34 cellular contexts compared by ENCODE assay signal in the genomic region with DNA sequence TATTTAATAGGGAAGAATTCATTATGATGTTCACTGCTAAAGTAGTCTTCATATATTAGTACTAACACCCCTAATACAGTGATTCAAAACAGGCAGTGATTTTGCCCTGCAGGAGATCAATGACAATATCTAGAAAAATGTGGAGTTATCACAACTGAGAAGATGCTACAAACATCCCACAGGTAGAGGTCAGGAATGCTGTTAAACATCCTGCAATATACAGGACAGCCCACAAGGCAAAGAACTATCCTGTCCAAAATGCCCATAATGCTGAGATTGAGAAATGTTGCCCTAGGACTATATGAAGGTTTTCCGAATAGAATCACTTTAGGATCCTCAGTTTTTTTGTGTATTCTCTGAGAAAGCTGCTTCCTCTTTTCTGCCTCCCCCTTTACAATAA. TPM values are rescaled to one million over a fixed set of nuclear protein-coding genes. Genes with fewer than 3 reads are reported as not detected.
DNase-seq lines count a peak whose midpoint lies in the region; ATAC-seq and TF ChIP-seq lines count a peak whose summit lies in the region.
"Had no signal": no experiment of that assay in that cellular context is flagged by ENCODE, and none has a peak within 500 bp of the region (broad histone marks: within the 10 kb centered on the region; RNA-seq: fewer than 3 reads in every experiment).

No MANE protein-coding gene starts in this region.

- no peaks in the 10 kb centered on the region for H3K4me1 Mint-ChIP-seq in WTC11
- H3K4me1 Mint-ChIP-seq: B cell; CD14-positive monocyte; CD4-positive, alpha-beta memory T cell; CD4-positive, CD25-positive, alpha-beta regulatory T cell; CD8-positive, alpha-beta memory T cell had no signal

- no peak for DNase-seq in WTC11 (ENCODE audit: low spot score)
- peak; percentile 50 to 80 for DNase-seq in trophoblast cell
- no peak for DNase-seq in epidermal melanocyte (ENCODE audit: insufficient read length, low spot score)
- no peak for DNase-seq in Right ventricle myocardium superior
- DNase-seq: 8988T; ACHN; AML-193; BE2C; C1 segment of cervical spinal cord; Caco-2; Calu3; CD4-positive, alpha-beta memory T cell; CD4-positive, alpha-beta T cell; CD4-positive, CD25-positive, alpha-beta regulatory T cell; CD8-positive, alpha-beta memory T cell; CD8-positive, alpha-beta T cell; COR-L47; DMS 273 treated with DMSO at 0.1 percent for 48 hours; DMS153; DMS53; DMS79; DMS79 treated with DMSO at 0.1 percent for 48 hours; DND-41; EL had no signal

- H3K18ac ChIP-seq in trophoblast cell (ENCODE audit: low read length) = no peak overlapping the region

- H4K12ac ChIP-seq in trophoblast cell (ENCODE audit: low read depth, low read length) = no peak overlapping the region

- no peaks in the 10 kb centered on the region for H3K36me3 Mint-ChIP-seq in WTC11
- H3K36me3 Mint-ChIP-seq: CD14-positive monocyte; CD4-positive, alpha-beta memory T cell; CD4-positive, CD25-positive, alpha-beta regulatory T cell; CD8-positive, alpha-beta memory T cell; CD8-positive, alpha-beta T cell had no signal

- no peak overlapping the region for H2AFZ ChIP-seq in trophoblast cell (ENCODE audit: insufficient read depth, low read length, poor library complexity)

- H3K36me3 ChIP-seq in trophoblast cell (ENCODE audit: control insufficient read depth in 1 of 2, insufficient read depth in 2 of 2, low read length in 2 of 2) = no peaks in the 10 kb centered on the region
- H3K36me3 ChIP-seq: BE2C had no signal

- H4K8ac ChIP-seq in trophoblast cell (ENCODE audit: low read depth, low read length) = no peak overlapping the region

- H3K27me3 Mint-ChIP-seq in WTC11 (ENCODE audit: low read depth) = no peaks in the 10 kb centered on the region
- H3K27me3 Mint-ChIP-seq: CD4-positive, alpha-beta memory T cell; CD4-positive, alpha-beta T cell; CD4-positive, CD25-positive, alpha-beta regulatory T cell; CD8-positive, alpha-beta memory T cell had no signal

- no peaks in the 10 kb centered on the region for H3K79me1 ChIP-seq in trophoblast cell (ENCODE audit: low read length)

- no peaks in the 10 kb centered on the region for H3K27me3 ChIP-seq in trophoblast cell (ENCODE audit: insufficient read depth, low read length)
- H3K27me3 ChIP-seq: BE2C; BLaER1; BLaER1 treated with 17β-estradiol and CSF1 and Interleukin-3, amounts not matched to agents 10 nM and 100 nM had no signal

- H3K79me2 ChIP-seq in trophoblast cell (ENCODE audit: control insufficient read depth, insufficient read depth, low read length, poor library complexity) = no peaks in the 10 kb centered on the region

- H4K91ac ChIP-seq in trophoblast cell (ENCODE audit: low read depth, low read length) = no peak overlapping the region

- 0 out of 2 replicates have a peak overlapping the region, but pooled peaks have one; percentile 39 for H3K27ac Mint-ChIP-seq in WTC11
- H3K27ac Mint-ChIP-seq: B cell; CD14-positive monocyte; CD4-positive, alpha-beta memory T cell; CD4-positive, alpha-beta T cell; CD4-positive, CD25-positive, alpha-beta regulatory T cell; CD8-positive, alpha-beta memory T cell; CD8-positive, alpha-beta T cell had no signal

- POLR2A ChIA-PET in WTC11 (lab: Charles Lee) = no interaction called here

- no peak overlapping the region for H3K14ac ChIP-seq in trophoblast cell (ENCODE audit: low read length)

- H2AK5ac ChIP-seq in trophoblast cell (ENCODE audit: low read length) = no peak overlapping the region

- intact Hi-C loops in Right ventricle myocardium superior (cut with DNase I) = no loop called here

- H2BK12ac ChIP-seq in trophoblast cell (ENCODE audit: low read length) = no peak overlapping the region

- CTCF ChIA-PET in WTC11 (lab: Charles Lee) = no interaction called here

- H2BK120ac ChIP-seq in trophoblast cell (ENCODE audit: insufficient read depth, low read length, poor library complexity) = no peak overlapping the region

- H3K4ac ChIP-seq in trophoblast cell (ENCODE audit: low read depth, low read length) = no peak overlapping the region

- no peak overlapping the region for H3K9ac ChIP-seq in trophoblast cell (ENCODE audit: low read length)
- H3K9ac ChIP-seq: BLaER1; BLaER1 treated with 17β-estradiol and CSF1 and Interleukin-3, amounts not matched to agents 10 nM and 100 nM had no signal

- no peak overlapping the region for H3K23ac ChIP-seq in trophoblast cell (ENCODE audit: low read length)

- H3K9me3 ChIP-seq in trophoblast cell (ENCODE audit: insufficient read depth, low read depth, low read length) = no peaks in the 10 kb centered on the region
- H3K9me3 ChIP-seq: A549; BE2C; BLaER1; BLaER1 treated with 17β-estradiol and CSF1 and Interleukin-3, amounts not matched to agents 10 nM and 100 nM; Caco-2 had no signal

- no peak overlapping the region for H3K27ac ChIP-seq in trophoblast cell (ENCODE audit: low read depth, low read length)
- H3K27ac ChIP-seq: 22Rv1; A549; BLaER1; BLaER1 treated with 17β-estradiol and CSF1 and Interleukin-3, amounts not matched to agents 10 nM and 100 nM; C4-2B had no signal

- no CpG with 5 or more reads among the region's 1 CpG for WGBS in trophoblast cell (ENCODE audit: extremely low coverage, insufficient coverage, insufficient read length)

- H3K4me3 Mint-ChIP-seq in WTC11 = no peak overlapping the region
- H3K4me3 Mint-ChIP-seq: B cell; CD14-positive monocyte; CD4-positive, alpha-beta memory T cell; CD4-positive, alpha-beta T cell; CD4-positive, CD25-positive, alpha-beta regulatory T cell; CD8-positive, alpha-beta memory T cell; CD8-positive, alpha-beta T cell had no signal

- no peak for ATAC-seq in WTC11
- no peak for ATAC-seq in Right ventricle myocardium superior (ENCODE audit: poor library complexity)
- ATAC-seq: A549; CD8-positive, alpha-beta T cell had no signal

- no peak overlapping the region for H3K4me2 ChIP-seq in trophoblast cell (ENCODE audit: low read length)
- H3K4me2 ChIP-seq: A549; BLaER1; BLaER1 treated with 17β-estradiol and CSF1 and Interleukin-3, amounts not matched to agents 10 nM and 100 nM had no signal

- no peak overlapping the region for H2BK5ac ChIP-seq in trophoblast cell (ENCODE audit: low read depth, low read length, poor library complexity)

- no peak overlapping the region for H3K4me3 ChIP-seq in trophoblast cell (ENCODE audit: low read depth, low read length)
- H3K4me3 ChIP-seq: A549; BLaER1; BLaER1 treated with 17β-estradiol and CSF1 and Interleukin-3, amounts not matched to agents 10 nM and 100 nM had no signal

- no peaks in the 10 kb centered on the region for H3K9me3 Mint-ChIP-seq in WTC11
- H3K9me3 Mint-ChIP-seq: CD14-positive monocyte; CD4-positive, alpha-beta memory T cell; CD4-positive, alpha-beta T cell; CD8-positive, alpha-beta T cell had no signal

- no peaks in the 10 kb centered on the region for H3K4me1 ChIP-seq in trophoblast cell (ENCODE audit: control insufficient read depth in 1 of 2, insufficient read depth in 2 of 2, low read length in 2 of 2)
- H3K4me1 ChIP-seq: A549, BE2C, Caco-2 had no signal

- TF ChIP-seq CTCF in WTC11 (IDR thresholded peaks at IDR 0.05) = no peak

TF ChIP-seq in WTC11, 78 proteins besides CTCF, POLR2A, EP300 and RAD21:
- TF ChIP-seq IRF2 (CRISPR knock-in tag; IDR thresholded peaks at IDR 0.05; ENCODE audit: borderline replicate concordance, low read depth) = no peak
- TF ChIP-seq TEAD4 (CRISPR knock-in tag; IDR thresholded peaks at IDR 0.05) = no peak
- no peak for TF ChIP-seq HMGA2 (CRISPR knock-in tag; IDR thresholded peaks at IDR 0.05)
- TF ChIP-seq ZMAT4 (CRISPR knock-in tag; IDR thresholded peaks at IDR 0.05) = no peak
- TF ChIP-seq, protein P1, sequence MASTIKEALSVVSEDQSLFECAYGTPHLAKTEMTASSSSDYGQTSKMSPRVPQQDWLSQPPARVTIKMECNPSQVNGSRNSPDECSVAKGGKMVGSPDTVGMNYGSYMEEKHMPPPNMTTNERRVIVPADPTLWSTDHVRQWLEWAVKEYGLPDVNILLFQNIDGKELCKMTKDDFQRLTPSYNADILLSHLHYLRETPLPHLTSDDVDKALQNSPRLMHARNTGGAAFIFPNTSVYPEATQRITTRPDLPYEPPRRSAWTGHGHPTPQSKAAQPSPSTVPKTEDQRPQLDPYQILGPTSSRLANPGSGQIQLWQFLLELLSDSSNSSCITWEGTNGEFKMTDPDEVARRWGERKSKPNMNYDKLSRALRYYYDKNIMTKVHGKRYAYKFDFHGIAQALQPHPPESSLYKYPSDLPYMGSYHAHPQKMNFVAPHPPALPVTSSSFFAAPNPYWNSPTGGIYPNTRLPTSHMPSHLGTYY (CRISPR knock-in tag; IDR thresholded peaks at IDR 0.05) = no peak
- no peak for TF ChIP-seq ZNF671 (CRISPR knock-in tag; IDR thresholded peaks at IDR 0.05)
- TF ChIP-seq E2F1 (CRISPR knock-in tag; IDR thresholded peaks at IDR 0.05) = no peak
- TF ChIP-seq ETV6 (CRISPR knock-in tag; IDR thresholded peaks at IDR 0.05) = no peak
- TF ChIP-seq NR3C1 (CRISPR knock-in tag; conservative IDR thresholded peaks at IDR 0.05; ENCODE audit: low read depth) = no peak
- TF ChIP-seq NFYB (CRISPR knock-in tag; conservative IDR thresholded peaks at IDR 0.05; ENCODE audit: low read depth) = no peak
- no peak for TF ChIP-seq GABPB1 (CRISPR knock-in tag; IDR thresholded peaks at IDR 0.05)

RNA-seq across cellular contexts. Expression of gene RORB, which starts 15.3 kb away (rescaled TPM):
- total RNA-seq in WTC11 (2021) (4.1 to 8.7 TPM (median 4.5 TPM) in 3 replicates), Right ventricle myocardium superior (5.7 TPM)
- polyA plus RNA-seq in trophoblast cell (2013) = 0.05 and 0.14 TPM in 2 replicates
- total RNA-seq: A172; B cell; Caco-2; Calu3; CD4-positive, alpha-beta memory T cell; CD4-positive, alpha-beta T cell; CD4-positive, CD25-positive, alpha-beta regulatory T cell; CD8-positive, alpha-beta memory T cell; CD8-positive, alpha-beta T cell had no signal
- polyA plus RNA-seq: A549; AG04450; BJ; CD14-positive monocyte; CD4-positive, alpha-beta memory T cell; CD4-positive, CD25-positive, alpha-beta regulatory T cell had no signal

Comparison
In these comparisons a context has a peak if more than half of its experiments do, and no peak if none do; other contexts are left out.
1. DNase-seq: peak in trophoblast cell (2 of 2); none in WTC11 (single experiment), epidermal melanocyte (single experiment) and Right ventricle myocardium superior (single experiment).